2 cellular contexts compared by ENCODE assay signal in the genomic region with DNA sequence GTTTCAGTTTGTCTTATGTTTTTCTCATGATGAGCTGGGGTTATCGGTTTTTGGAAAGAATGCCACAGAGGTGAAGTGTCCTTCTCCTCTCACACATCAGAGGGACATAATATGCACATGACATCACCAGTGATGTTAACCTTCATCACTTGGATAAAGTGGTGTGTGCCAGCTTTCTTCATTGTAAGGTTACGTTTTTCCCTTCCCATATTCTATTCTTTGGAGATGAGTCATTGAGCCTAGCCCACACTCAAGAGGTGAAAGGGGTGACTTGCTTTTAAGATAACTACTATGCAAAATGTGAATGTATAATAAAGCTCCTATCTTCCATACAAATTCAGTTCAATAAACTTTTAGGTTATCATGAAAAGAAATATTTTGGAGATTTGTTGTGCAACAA.
TF ChIP-seq lines count a peak whose summit lies in the region.

No MANE protein-coding gene starts in this region.

TF ChIP-seq in A549, 52 proteins besides CTCF, POLR2A, EP300 and RAD21 (continued from another document):
- TF ChIP-seq FOSL2 (IDR thresholded peaks at IDR 0.05) = no peak
- no peak for TF ChIP-seq FOSL2 (CRISPR knock-in tag; IDR thresholded peaks at IDR 0.05)
- TF ChIP-seq HDAC2 (IDR thresholded peaks at IDR 0.05) = no peak
- TF ChIP-seq TFCP2L1 (CRISPR knock-in tag; IDR thresholded peaks at IDR 0.05) = no peak
- no peak for TF ChIP-seq KDM5A (IDR thresholded peaks at IDR 0.05)
- no peak for TF ChIP-seq JUNB (IDR thresholded peaks at IDR 0.05)
- TF ChIP-seq, protein P1, sequence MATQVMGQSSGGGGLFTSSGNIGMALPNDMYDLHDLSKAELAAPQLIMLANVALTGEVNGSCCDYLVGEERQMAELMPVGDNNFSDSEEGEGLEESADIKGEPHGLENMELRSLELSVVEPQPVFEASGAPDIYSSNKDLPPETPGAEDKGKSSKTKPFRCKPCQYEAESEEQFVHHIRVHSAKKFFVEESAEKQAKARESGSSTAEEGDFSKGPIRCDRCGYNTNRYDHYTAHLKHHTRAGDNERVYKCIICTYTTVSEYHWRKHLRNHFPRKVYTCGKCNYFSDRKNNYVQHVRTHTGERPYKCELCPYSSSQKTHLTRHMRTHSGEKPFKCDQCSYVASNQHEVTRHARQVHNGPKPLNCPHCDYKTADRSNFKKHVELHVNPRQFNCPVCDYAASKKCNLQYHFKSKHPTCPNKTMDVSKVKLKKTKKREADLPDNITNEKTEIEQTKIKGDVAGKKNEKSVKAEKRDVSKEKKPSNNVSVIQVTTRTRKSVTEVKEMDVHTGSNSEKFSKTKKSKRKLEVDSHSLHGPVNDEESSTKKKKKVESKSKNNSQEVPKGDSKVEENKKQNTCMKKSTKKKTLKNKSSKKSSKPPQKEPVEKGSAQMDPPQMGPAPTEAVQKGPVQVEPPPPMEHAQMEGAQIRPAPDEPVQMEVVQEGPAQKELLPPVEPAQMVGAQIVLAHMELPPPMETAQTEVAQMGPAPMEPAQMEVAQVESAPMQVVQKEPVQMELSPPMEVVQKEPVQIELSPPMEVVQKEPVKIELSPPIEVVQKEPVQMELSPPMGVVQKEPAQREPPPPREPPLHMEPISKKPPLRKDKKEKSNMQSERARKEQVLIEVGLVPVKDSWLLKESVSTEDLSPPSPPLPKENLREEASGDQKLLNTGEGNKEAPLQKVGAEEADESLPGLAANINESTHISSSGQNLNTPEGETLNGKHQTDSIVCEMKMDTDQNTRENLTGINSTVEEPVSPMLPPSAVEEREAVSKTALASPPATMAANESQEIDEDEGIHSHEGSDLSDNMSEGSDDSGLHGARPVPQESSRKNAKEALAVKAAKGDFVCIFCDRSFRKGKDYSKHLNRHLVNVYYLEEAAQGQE (IDR thresholded peaks at IDR 0.05) = no peak
- no peak for TF ChIP-seq EHMT2 (IDR thresholded peaks at IDR 0.05; ENCODE audit: low read depth)
- TF ChIP-seq RCOR1 (IDR thresholded peaks at IDR 0.05; ENCODE audit: low read depth, low read length) = no peak
- no peak for TF ChIP-seq GATA3 (IDR thresholded peaks at IDR 0.05; ENCODE audit: borderline replicate concordance)
- TF ChIP-seq JUN (IDR thresholded peaks at IDR 0.05) = no peak
- TF ChIP-seq MAFK (IDR thresholded peaks at IDR 0.05; ENCODE audit: partially characterized antibody) = no peak
- no peak for TF ChIP-seq CHD4 (IDR thresholded peaks at IDR 0.05; ENCODE audit: borderline replicate concordance)
- TF ChIP-seq, protein P2, sequence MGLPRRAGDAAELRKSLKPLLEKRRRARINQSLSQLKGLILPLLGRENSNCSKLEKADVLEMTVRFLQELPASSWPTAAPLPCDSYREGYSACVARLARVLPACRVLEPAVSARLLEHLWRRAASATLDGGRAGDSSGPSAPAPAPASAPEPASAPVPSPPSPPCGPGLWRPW (IDR thresholded peaks at IDR 0.05) = no peak

TF ChIP-seq in HCT116, 20 proteins besides CTCF, POLR2A, EP300 and RAD21:
- no peak for TF ChIP-seq SIN3A (IDR thresholded peaks at IDR 0.05; ENCODE audit: low read depth)
- no peak for TF ChIP-seq EZH2phosphoT487 (IDR thresholded peaks at IDR 0.05; ENCODE audit: borderline replicate concordance)
- TF ChIP-seq FOSL1 (IDR thresholded peaks at IDR 0.05; ENCODE audit: low read depth) = no peak
- no peak for TF ChIP-seq ZNF274 (IDR thresholded peaks at IDR 0.05; ENCODE audit: low read depth, low read length)
